Comparison of ENCODE assay signal across 8 cellular contexts in the genomic region with DNA sequence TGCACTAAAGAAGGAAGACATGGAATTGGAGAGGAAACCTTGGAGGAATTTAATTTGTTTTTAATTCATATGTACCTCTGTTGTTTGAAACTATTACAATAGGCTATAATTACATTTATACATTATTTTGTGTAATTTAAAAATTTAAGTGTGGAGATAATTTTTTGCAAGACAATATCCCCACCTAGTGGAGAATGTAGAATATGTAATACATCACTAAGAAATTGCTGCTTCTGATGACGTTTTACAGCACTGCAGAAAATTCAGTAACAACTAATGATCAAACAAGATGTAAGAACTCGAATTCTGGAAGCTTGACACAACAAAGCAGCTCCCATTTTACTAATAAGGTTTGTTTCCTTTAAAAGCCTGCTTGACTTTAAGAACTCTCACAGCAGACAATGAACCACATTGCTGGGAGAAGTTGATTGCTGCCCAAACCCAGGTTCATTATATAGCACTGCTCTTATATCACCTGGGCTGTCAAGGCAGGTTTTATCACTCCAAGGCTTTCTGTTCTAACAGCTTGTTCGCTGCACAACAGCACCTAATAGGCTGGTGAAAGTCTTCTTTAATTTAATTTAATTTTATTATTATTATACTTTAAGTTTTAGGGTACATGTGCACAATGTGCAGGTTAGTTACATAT. TPM values are rescaled to one million over a fixed set of nuclear protein-coding genes. Genes with fewer than 3 reads are reported as not detected.
DNase-seq lines count a peak whose midpoint lies in the region; ATAC-seq and TF ChIP-seq lines count a peak whose summit lies in the region.

No MANE protein-coding gene starts in this region.

- no peak overlapping the region for H3K4me3 Mint-ChIP-seq in natural killer cell
- H3K4me3 Mint-ChIP-seq in natural killer cell treated with Interleukin-12 subunit alpha and Interleukin-12 subunit beta and Interleukin-15 and Interleukin-18, amount 100 ng/mL, for 72 hours, result no peak overlapping the region

- DNase-seq in natural killer cell (no peak), NCI-H2196 treated with DMSO at 0.1 percent for 48 hours (lab: John Stamatoyannopoulos, UW; ENCODE audit: unreplicated experiment) (peak; percentile 35), cardiac fibroblast (ENCODE audit: low read depth in 2 of 2) (peak; percentile 73 to 81), lower lobe of right lung (no peak), substantia nigra (lab: John Stamatoyannopoulos, UW) (no peak), cortex of kidney (lab: John Stamatoyannopoulos, UW) (no peak)
- DNase-seq in natural killer cell treated with Interleukin-12 subunit alpha and Interleukin-12 subunit beta and Interleukin-15 and Interleukin-18, amount 100 ng/mL, for 72 hours (ENCODE audit: low spot score), result no peak

- H3K36me3 ChIP-seq in lower lobe of right lung, result no peaks in the 10 kb centered on the region

- H3K9me3 Mint-ChIP-seq in natural killer cell, result no peaks in the 10 kb centered on the region
- H3K9me3 Mint-ChIP-seq in natural killer cell treated with Interleukin-12 subunit alpha and Interleukin-12 subunit beta and Interleukin-15 and Interleukin-18, amount 100 ng/mL, for 72 hours, result no peaks in the 10 kb centered on the region

- H3K27ac Mint-ChIP-seq in natural killer cell, result no peak overlapping the region
- H3K27ac Mint-ChIP-seq in natural killer cell treated with Interleukin-12 subunit alpha and Interleukin-12 subunit beta and Interleukin-15 and Interleukin-18, amount 100 ng/mL, for 72 hours, result no peak overlapping the region

- H3K9me3 ChIP-seq in lower lobe of right lung, result no peaks in the 10 kb centered on the region

- intact Hi-C loops in natural killer cell (cut with micrococcal nuclease) (loop anchor here (1.0 to 10.0 kb wide), 3 partner anchors 595 to 713 kb away; no protein-coding TSS in a partner anchor), lower lobe of right lung (cut with DNase I) (no loop called here)

- no peaks in the 10 kb centered on the region for H3K36me3 Mint-ChIP-seq in natural killer cell
- peaks cover 1% of the 10 kb centered on the region for H3K36me3 Mint-ChIP-seq in natural killer cell treated with Interleukin-12 subunit alpha and Interleukin-12 subunit beta and Interleukin-15 and Interleukin-18, amount 100 ng/mL, for 72 hours

- TF ChIP-seq CTCF in natural killer cell (IDR thresholded peaks at IDR 0.05) (peak; percentile 68), cardiac fibroblast (IDR thresholded peaks at IDR 0.05; ENCODE audit: low read depth, low read length) (peak; percentile 39), lower lobe of right lung (IDR thresholded peaks at IDR 0.05) (peak; percentile 65)

- no peak overlapping the region for H3K4me3 ChIP-seq in cardiac fibroblast (replicated peaks in 1 of 2; ENCODE audit: low read depth in 2 of 2, low read length in 2 of 2)
- no peak overlapping the region for H3K4me3 ChIP-seq in lower lobe of right lung

- H3K27me3 Mint-ChIP-seq in natural killer cell (ENCODE audit: low read depth in 2 of 2), result no peaks in the 10 kb centered on the region
- no peaks in the 10 kb centered on the region for H3K27me3 Mint-ChIP-seq in natural killer cell treated with Interleukin-12 subunit alpha and Interleukin-12 subunit beta and Interleukin-15 and Interleukin-18, amount 100 ng/mL, for 72 hours

- H3K4me1 ChIP-seq in lower lobe of right lung, result peaks cover 17% of the 10 kb centered on the region

- peak in 1 of 3 donors; percentile 57 for ATAC-seq in natural killer cell
- no peak for ATAC-seq in natural killer cell treated with Interleukin-12 subunit alpha and Interleukin-12 subunit beta and Interleukin-15 and Interleukin-18, amount 100 ng/mL, for 72 hours
- ATAC-seq in lower lobe of right lung, result peak in 1 of 2 donors; percentile 69
- no peak for ATAC-seq in GM19324 (IDR thresholded peaks at IDR 0.05; ENCODE audit: low FRiP score, unreplicated experiment)

- H3K27ac ChIP-seq in lower lobe of right lung, result no peak overlapping the region
- no peak overlapping the region for H3K27ac ChIP-seq in substantia nigra (ENCODE audit: low read depth, low read length, poor library complexity, severe bottlenecking)

- no peaks in the 10 kb centered on the region for H3K27me3 ChIP-seq in lower lobe of right lung (ENCODE audit: low read depth)

- H3K4me1 Mint-ChIP-seq in natural killer cell, result no peaks in the 10 kb centered on the region
- H3K4me1 Mint-ChIP-seq in natural killer cell treated with Interleukin-12 subunit alpha and Interleukin-12 subunit beta and Interleukin-15 and Interleukin-18, amount 100 ng/mL, for 72 hours (ENCODE audit: low read depth in 2 of 2), result peaks cover 0 to 9% of the 10 kb centered on the region in 2 donors

RNA-seq across cellular contexts. Expression of a gene that starts 53.4 kb away (rescaled TPM):
- 10 to 100 TPM; 34.1 to 35.7 (median 35.3) TPM for total RNA-seq in natural killer cell
- 10 to 100 TPM; 23.7 to 69.5 TPM for total RNA-seq in natural killer cell treated with Interleukin-12 subunit alpha and Interleukin-12 subunit beta and Interleukin-15 and Interleukin-18, amount 100 ng/mL, for 72 hours
- 41.2 TPM for total RNA-seq in lower lobe of right lung

Comparison
In these comparisons a context has a peak if more than half of its experiments do, and no peak if none do; other contexts are left out.
1. DNase-seq: peak in NCI-H2196 treated with DMSO at 0.1 percent for 48 hours (single experiment) and cardiac fibroblast (2 of 2); none in natural killer cell (single experiment), natural killer cell treated with Interleukin-12 subunit alpha and Interleukin-12 subunit beta and Interleukin-15 and Interleukin-18, amount 100 ng/mL, for 72 hours (single experiment), lower lobe of right lung (single experiment), substantia nigra (0 of 49) and cortex of kidney (single experiment).
2. Peak in every context shown above with its lines, with median percentiles within 50 percentile points of each other: CTCF ChIP-seq.